24 cellular contexts compared by ENCODE assay signal in the genomic region with DNA sequence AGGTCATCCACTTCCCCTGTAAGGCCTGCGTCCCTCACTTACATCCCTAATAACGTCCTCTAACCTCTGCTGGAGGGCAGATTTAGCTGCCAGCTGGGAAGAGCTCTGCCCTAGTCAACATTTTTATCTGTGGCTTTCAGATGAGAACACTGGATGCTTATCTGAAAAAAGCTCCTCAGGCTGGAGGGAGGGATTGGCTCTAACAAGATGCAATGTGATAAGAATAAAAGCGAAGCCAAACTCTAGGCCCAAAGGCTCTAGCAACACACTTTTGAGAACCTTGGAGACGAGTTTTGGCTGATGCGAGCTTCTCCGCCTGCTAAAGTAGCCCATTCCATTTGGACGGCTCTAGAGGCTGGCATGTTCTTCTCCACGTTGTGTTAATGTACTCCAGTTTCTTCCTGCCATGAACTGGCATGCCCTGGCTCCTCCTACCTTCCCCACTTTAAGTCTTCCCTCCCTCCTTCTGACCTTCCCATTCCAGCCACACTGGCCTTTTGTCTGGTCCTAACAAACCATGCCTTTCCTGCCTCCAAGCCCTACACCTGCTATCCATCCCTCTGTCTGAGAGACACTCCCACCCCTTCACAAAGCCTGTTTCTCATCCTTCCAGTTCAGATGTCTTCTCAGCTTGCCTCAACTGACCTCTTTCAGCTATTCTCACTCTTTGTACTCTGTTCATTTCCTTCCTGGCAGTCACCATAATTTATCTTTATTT.
A peak's percentile ranks its signal among the peaks of the same experiment; 100 is the strongest.
DNase-seq lines count a peak whose midpoint lies in the region; ATAC-seq and TF ChIP-seq lines count a peak whose summit lies in the region.
"Had no signal": no experiment of that assay in that cellular context is flagged by ENCODE, and none has a peak within 500 bp of the region (broad histone marks: within the 10 kb centered on the region; RNA-seq: fewer than 3 reads in every experiment).

No MANE protein-coding gene starts in this region.

- H3K4me1 ChIP-seq in Panc1 (ENCODE audit: control insufficient read depth, insufficient read depth, low read length) (no peaks in the 10 kb centered on the region), mesendoderm (ENCODE audit: control insufficient read depth, low read depth, low read length) (no peaks in the 10 kb centered on the region), transverse colon (no peaks in the 10 kb centered on the region)
- H3K4me1 ChIP-seq: thyroid gland had no signal

- TF ChIP-seq POLR2A in transverse colon (IDR thresholded peaks at IDR 0.05): no peak

- no peak for TF ChIP-seq CTCF in C4-2B (conservative IDR thresholded peaks at IDR 0.05)
- no peak for TF ChIP-seq CTCF in Panc1 (IDR thresholded peaks at IDR 0.05)
- TF ChIP-seq CTCF in dorsolateral prefrontal cortex (IDR thresholded peaks at IDR 0.05 in 54 of 56, conservative IDR thresholded peaks at IDR 0.05 in 2 of 56; ENCODE audit: low read depth in 1 of 56, partially characterized antibody in 56 of 56): no peak
- no peak for TF ChIP-seq CTCF in transverse colon (IDR thresholded peaks at IDR 0.05)

- in situ Hi-C loops in Panc1 (cut with HindIII; ENCODE audit: low pct_unique_long_range_greater_than_20kb, low sequenced_read_pairs) (no loop called here), transverse colon (cut with MboI; ENCODE audit: low pct_ligation_motif_present in 1 of 4, low pct_unique_long_range_greater_than_20kb in 1 of 4, low sequenced_read_pairs in 3 of 4) (no loop called here)

- H3K79me1 ChIP-seq in mesendoderm (ENCODE audit: low read length): no peaks in the 10 kb centered on the region

- no peak overlapping the region for H3K4ac ChIP-seq in mesendoderm (ENCODE audit: low read depth, low read length)

- no peak for TF ChIP-seq EP300 in transverse colon (IDR thresholded peaks at IDR 0.05; ENCODE audit: low read depth)

- no peak overlapping the region for H2AK5ac ChIP-seq in mesendoderm (ENCODE audit: low read length)

- ATAC-seq in Panc1 (0 out of 2 replicates have a peak, but pooled peaks have one; percentile 31), GM18867 (IDR thresholded peaks at IDR 0.05; ENCODE audit: unreplicated experiment) (no peak)
- ATAC-seq: effector memory CD8-positive, alpha-beta T cell; heart right ventricle; PC-3; stimulated activated memory B cell treated with anti-CD40 and anti-IgM and Interleukin-4, amounts not matched to agents 10 μg/mL and 1 μg/mL and 100 μg/mL, for 72 hours had no signal

- H3K9me3 ChIP-seq in Panc1 (ENCODE audit: control insufficient read depth, insufficient read depth, low read depth, low read length) (no peaks in the 10 kb centered on the region), transverse colon (no peaks in the 10 kb centered on the region)
- H3K9me3 ChIP-seq: heart right ventricle, thyroid gland had no signal

- no peaks in the 10 kb centered on the region for H3K36me3 ChIP-seq in Panc1 (ENCODE audit: control insufficient read depth, insufficient read depth, low read length)
- no peaks in the 10 kb centered on the region for H3K36me3 ChIP-seq in mesendoderm (ENCODE audit: control insufficient read depth, insufficient read depth, low read length)
- H3K36me3 ChIP-seq in transverse colon: no peaks in the 10 kb centered on the region
- H3K36me3 ChIP-seq: BLaER1 treated with 17β-estradiol and CSF1 and Interleukin-3, amounts not matched to agents 10 nM and 100 nM; heart right ventricle; thyroid gland had no signal

- WGBS in mesendoderm (ENCODE audit: extremely low coverage, insufficient coverage, low lambda C conversion rate): no CpG with 5 or more reads among the region's 8 CpGs
- WGBS in transverse colon (ENCODE audit: low coverage in 1 of 2), 2 donors: 31 to 83% methylated on average over 2 to 8 of the region's 8 CpGs

- H3K4me3 ChIP-seq in Panc1 (ENCODE audit: low read depth in 2 of 2, low read length in 2 of 2) (no peak overlapping the region), dorsolateral prefrontal cortex (no peak overlapping the region), mesendoderm (ENCODE audit: low read length) (no peak overlapping the region), transverse colon (no peak overlapping the region)
- H3K4me3 ChIP-seq: BLaER1 treated with 17β-estradiol and CSF1 and Interleukin-3, amounts not matched to agents 10 nM and 100 nM; heart right ventricle; lung; thyroid gland had no signal

- POLR2A ChIA-PET in Panc1 (lab: Charles Lee): no interaction called here

- no peak overlapping the region for H3K9ac ChIP-seq in mesendoderm (ENCODE audit: low read length)
- H3K9ac ChIP-seq: BLaER1 treated with 17β-estradiol and CSF1 and Interleukin-3, amounts not matched to agents 10 nM and 100 nM had no signal

- no peak overlapping the region for H3K18ac ChIP-seq in mesendoderm (ENCODE audit: low read length)

- H3K23ac ChIP-seq in mesendoderm (ENCODE audit: low read length): no peak overlapping the region

- CTCF ChIA-PET in Panc1 (lab: Charles Lee): interaction anchor here (0.6 kb wide), 2 partner anchors 22 to 1400 kb away, joined by 3 read pairs; no protein-coding TSS in a partner anchor

- BruUV-seq in Panc1 (replicated peaks; lab: Mats Ljungman, UMichigan): no TSS peak

- no peak overlapping the region for H3K56ac ChIP-seq in mesendoderm (ENCODE audit: low read length)

- DNase-seq in Panc1 (ENCODE audit: low read depth, low spot score) (no peak), dorsolateral prefrontal cortex (peak in 3 of 10 donors; percentile 36 to 47 (median 38)), mesendoderm (peak; percentile 75), T-helper 9 cell (no peak), NCI-H2081 (lab: John Stamatoyannopoulos, UW) (no peak), transverse colon (no peak)
- DNase-seq: ACHN; activated CD4-positive, alpha-beta T cell treated with anti-CD3 and anti-CD28 coated beads for 1 hour; activated naive CD4-positive, alpha-beta T cell treated with anti-CD3 and anti-CD28 coated beads for 36 hours; activated T-cell treated with anti-CD3 and anti-CD28 coated beads, Interleukin-2, amount 50 U/mL, for 48 hours; Calu3; cerebellar nuclear complex; effector memory CD8-positive, alpha-beta T cell; EL; heart right ventricle; NCI-H524 treated with DMSO at 0.1 percent for 48 hours; PC-3; SIG-M5; thyroid gland had no signal

- no peak overlapping the region for H3K4me2 ChIP-seq in mesendoderm (ENCODE audit: low read length)
- H3K4me2 ChIP-seq: BLaER1 treated with 17β-estradiol and CSF1 and Interleukin-3, amounts not matched to agents 10 nM and 100 nM had no signal

- H2BK120ac ChIP-seq in mesendoderm (ENCODE audit: low read depth, low read length): no peak overlapping the region

- H4K8ac ChIP-seq in mesendoderm (ENCODE audit: low read depth, low read length): no peak overlapping the region

- no peaks in the 10 kb centered on the region for H3K27me3 ChIP-seq in Panc1 (ENCODE audit: control insufficient read depth, insufficient read depth, low read length)
- peaks cover 0 to 3% (median 0%) of the 10 kb centered on the region in 45 donors for H3K27me3 ChIP-seq in dorsolateral prefrontal cortex
- H3K27me3 ChIP-seq in mesendoderm (ENCODE audit: insufficient read depth, low read length, poor library complexity): no peaks in the 10 kb centered on the region
- H3K27me3 ChIP-seq in transverse colon: no peaks in the 10 kb centered on the region
- H3K27me3 ChIP-seq: BLaER1 treated with 17β-estradiol and CSF1 and Interleukin-3, amounts not matched to agents 10 nM and 100 nM; heart right ventricle; thyroid gland had no signal

- intact Hi-C loops in Panc1 (cut with micrococcal nuclease; ENCODE audit: unreplicated experiment): no loop called here
- intact Hi-C loops in dorsolateral prefrontal cortex (cut with DNase I): no loop called here
- intact Hi-C loops in transverse colon (cut with DNase I; ENCODE audit: low total_unique reads): no loop called here

- no peak overlapping the region for H2BK5ac ChIP-seq in mesendoderm (ENCODE audit: low read length)

- H2BK15ac ChIP-seq in mesendoderm (replicated peaks; ENCODE audit: low read depth): no peak overlapping the region

- no peaks in the 10 kb centered on the region for H3K79me2 ChIP-seq in mesendoderm (ENCODE audit: control insufficient read depth, insufficient read depth, low read length)

- H4K5ac ChIP-seq in mesendoderm (ENCODE audit: low read length): no peak overlapping the region

- peak overlapping the region; percentile 68 for H3K27ac ChIP-seq in C4-2B
- H3K27ac ChIP-seq in Panc1 (ENCODE audit: low read length): no peak overlapping the region
- H3K27ac ChIP-seq in dorsolateral prefrontal cortex: peak overlapping the region in 52 of 59 donors; percentile 17 to 79 (median 57)
- H3K27ac ChIP-seq in mesendoderm (ENCODE audit: low read depth, low read length): no peak overlapping the region
- H3K27ac ChIP-seq in transverse colon: no peak overlapping the region
- H3K27ac ChIP-seq: BLaER1 treated with 17β-estradiol and CSF1 and Interleukin-3, amounts not matched to agents 10 nM and 100 nM; heart right ventricle; thyroid gland had no signal

Comparison
In these comparisons a context has a peak if more than half of its experiments do, and no peak if none do; other contexts are left out.
1. H3K27ac ChIP-seq: peak in C4-2B (single experiment) and dorsolateral prefrontal cortex (52 of 59); none in Panc1 (single experiment), mesendoderm (single experiment) and transverse colon (0 of 4).